In the genomic region with DNA sequence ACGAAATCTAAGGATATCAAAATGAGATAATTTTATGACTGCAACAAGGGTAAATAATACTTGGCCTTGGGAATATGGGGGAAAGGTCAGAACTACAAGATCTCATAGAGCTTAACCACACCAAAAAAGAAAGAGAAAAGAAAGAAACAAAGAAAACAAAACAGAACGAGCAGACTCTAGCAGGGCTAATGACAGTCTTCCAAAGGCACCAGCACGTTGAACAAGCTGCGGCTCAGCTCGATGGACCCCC, we compare ENCODE assay signal across 8 cellular contexts. TPM values are rescaled to one million over a fixed set of nuclear protein-coding genes. Genes with fewer than 3 reads are reported as not detected.
A peak's percentile ranks its signal among the peaks of the same experiment; 100 is the strongest.
DNase-seq lines count a peak whose midpoint lies in the region; ATAC-seq and TF ChIP-seq lines count a peak whose summit lies in the region.

No MANE protein-coding gene starts in this region.

- in situ Hi-C loops in HAP-1 (cut with MboI; ENCODE audit: low sequenced_read_pairs), result loop anchor here (10.0 kb wide), 1 partner anchor 245 kb away; a partner anchor contains a TSS

- peak overlapping the region; percentile 75 for H3K4me3 ChIP-seq in HAP-1
- H3K4me3 ChIP-seq in SJCRH30, result peak overlapping the region; percentile 72
- peak overlapping the region; percentile 70 for H3K4me3 ChIP-seq in fibroblast of pulmonary artery (replicated peaks; ENCODE audit: low read depth, low read length)
- H3K4me3 ChIP-seq in rectal smooth muscle tissue (ENCODE audit: low read length), result peak overlapping the region; percentile 85

- no peaks in the 10 kb centered on the region for H3K9me3 ChIP-seq in HAP-1
- no peaks in the 10 kb centered on the region for H3K9me3 ChIP-seq in SJCRH30 (replicated peaks)

- H3K4me1 ChIP-seq in HAP-1 (peaks cover 21% of the 10 kb centered on the region), SJCRH30 (no peaks in the 10 kb centered on the region), rectal smooth muscle tissue (ENCODE audit: control insufficient read depth, insufficient read depth, low read length) (peaks cover 4% of the 10 kb centered on the region)

- H3K36me3 ChIP-seq in HAP-1 (replicated peaks) (peaks cover 6% of the 10 kb centered on the region; the same call in 1 of the 2 replicates), SJCRH30 (no peaks in the 10 kb centered on the region), rectal smooth muscle tissue (ENCODE audit: control insufficient read depth, insufficient read depth, low read length) (no peaks in the 10 kb centered on the region)

- peak overlapping the region; percentile 66 for H3K9ac ChIP-seq in rectal smooth muscle tissue (ENCODE audit: low read length)

- TF ChIP-seq CTCF in fibroblast of pulmonary artery (IDR thresholded peaks at IDR 0.05; ENCODE audit: low read length, missing control alignments), result no peak

- ATAC-seq in HG02571 (IDR thresholded peaks at IDR 0.05; ENCODE audit: unreplicated experiment) (no peak), HG02763 (IDR thresholded peaks at IDR 0.05; ENCODE audit: unreplicated experiment) (no peak)

- DNase-seq in HAP-1 (ENCODE audit: low spot score in 2 of 2), result peak in 1 of 2 experiments; percentile 75
- no peak for DNase-seq in SJCRH30
- DNase-seq in fibroblast of pulmonary artery (ENCODE audit: low read depth), result peak; percentile 31
- DNase-seq in SHP77 treated with DMSO at 0.1 percent for 48 hours (lab: John Stamatoyannopoulos, UW), result no peak
- no peak for DNase-seq in iPS-NIHi7 (ENCODE audit: extremely low spot score)

- H3K27ac ChIP-seq in SJCRH30, result peak overlapping the region; percentile 30
- peak overlapping the region; percentile 88 for H3K27ac ChIP-seq in rectal smooth muscle tissue (ENCODE audit: low read depth, low read length)

- H3K27me3 ChIP-seq in HAP-1 (ENCODE audit: low read depth) (no peaks in the 10 kb centered on the region), SJCRH30 (no peaks in the 10 kb centered on the region), rectal smooth muscle tissue (ENCODE audit: control insufficient read depth, insufficient read depth, low read length) (no peaks in the 10 kb centered on the region)

RNA-seq across cellular contexts. Expression of a gene that starts 0.7 kb away (rescaled TPM):
- 41.0 and 42.2 TPM in 2 replicates for total RNA-seq in SJCRH30 (2014; rRNA removed; shearing (Covaris generic))

RNA-seq across cellular contexts. Expression of a gene that starts 52.4 kb away (rescaled TPM):
- total RNA-seq in SJCRH30 (2014; rRNA removed; shearing (Covaris generic)), result 23.9 and 27.0 TPM in 2 replicates
